In the genomic region with DNA sequence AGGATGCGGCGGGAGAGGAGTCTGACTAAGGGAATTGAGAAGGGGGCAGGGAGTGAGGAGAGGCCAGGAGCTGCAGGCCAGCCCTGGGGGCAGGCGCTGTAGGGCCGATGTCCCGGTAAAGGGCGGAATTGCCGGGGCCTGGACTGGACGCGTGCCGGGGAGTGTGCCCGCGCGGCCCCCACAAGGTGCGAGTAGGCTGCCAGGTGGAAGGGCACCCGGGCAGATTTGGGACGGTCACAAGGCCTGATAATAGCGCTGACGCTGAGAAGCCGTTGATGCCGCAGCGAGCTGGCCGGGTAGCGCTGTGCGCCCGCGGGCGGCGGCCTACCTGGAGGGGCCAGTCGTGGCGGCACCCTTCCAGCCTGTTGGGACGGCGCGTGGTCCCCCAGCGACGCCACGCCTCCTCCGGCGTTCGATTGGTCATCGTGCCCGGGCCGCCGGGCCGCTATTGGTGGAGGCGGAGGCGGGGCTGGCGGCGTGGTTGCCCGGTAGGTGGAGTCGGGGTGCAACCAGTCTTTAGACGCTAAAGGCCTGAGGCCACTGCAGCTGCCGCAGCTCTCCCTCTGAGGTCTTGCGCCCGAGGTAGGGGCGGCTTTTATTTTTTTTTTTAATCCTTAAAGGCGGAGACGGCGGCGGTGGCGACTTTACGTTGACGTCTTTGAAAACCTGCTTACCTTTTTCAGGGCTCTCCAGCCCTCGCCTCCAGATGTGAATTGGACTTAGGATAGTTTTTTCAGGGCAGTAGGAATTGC, we compare ENCODE assay signal across 8 cellular contexts. TPM values are rescaled to one million over a fixed set of nuclear protein-coding genes. Genes with fewer than 3 reads are reported as not detected.
DNase-seq lines count a peak whose midpoint lies in the region; ATAC-seq and TF ChIP-seq lines count a peak whose summit lies in the region.

No MANE protein-coding gene starts in this region.

- peak; percentile 88 to 93 for DNase-seq in SJSA1 (ENCODE audit: low read depth in 1 of 2, low spot score in 2 of 2)
- DNase-seq in astrocyte of the spinal cord (ENCODE audit: low read depth, low spot score), result peak; percentile 93
- no peak for DNase-seq in NCI-H1092 treated with DMSO at 0.1 percent for 48 hours (lab: John Stamatoyannopoulos, UW)
- DNase-seq in DMS153 (lab: John Stamatoyannopoulos, UW), result no peak

- in situ Hi-C loops in astrocyte of the spinal cord (cut with HindIII; ENCODE audit: low sequenced_read_pairs), result no loop called here

- H3K27ac ChIP-seq in SJSA1 (peak overlapping the region; percentile 52), skin epidermis (peak overlapping the region; percentile 63 to 94 (median 85))

- H3K36me3 ChIP-seq in SJSA1, result peaks cover 14% of the 10 kb centered on the region

- peak overlapping the region; percentile 64 for H3K4me3 ChIP-seq in SJSA1
- peak overlapping the region; percentile 89 for H3K4me3 ChIP-seq in astrocyte of the spinal cord (ENCODE audit: low read depth, low read length)
- H3K4me3 ChIP-seq in iPS-11a (ENCODE audit: low read depth, low read length), result peak overlapping the region; percentile 83
- peak overlapping the region; percentile 57 to 90 (median 80) for H3K4me3 ChIP-seq in skin epidermis

- no peaks in the 10 kb centered on the region for H3K9me3 ChIP-seq in SJSA1 (replicated peaks)

- ATAC-seq in GM18499 (IDR thresholded peaks at IDR 0.05; ENCODE audit: insufficient read depth, unreplicated experiment) (peak; percentile 33), HG02884 (IDR thresholded peaks at IDR 0.05; ENCODE audit: unreplicated experiment) (peak; percentile 58)

- H3K4me1 ChIP-seq in SJSA1 (replicated peaks), result peaks cover 3% of the 10 kb centered on the region; the same call in 1 of the 2 replicates

- no peaks in the 10 kb centered on the region for H3K27me3 ChIP-seq in SJSA1 (replicated peaks)

- TF ChIP-seq CTCF in astrocyte of the spinal cord (IDR thresholded peaks at IDR 0.05; ENCODE audit: low read depth, low read length), result no peak

RNA-seq across cellular contexts. Expression of gene SLC25A38, which starts 0.9 kb away (rescaled TPM):
- total RNA-seq in SJSA1 (2014; rRNA removed; shearing (Covaris generic)), result 13.3 and 19.0 TPM in 2 replicates

RNA-seq across cellular contexts. Expression of gene RPSA, which starts 22.4 kb away (rescaled TPM):
- total RNA-seq in SJSA1 (2014; rRNA removed; shearing (Covaris generic)), result 1,277 and 1,831 TPM in 2 replicates

RNA-seq across cellular contexts. Expression of gene CCR8, which starts 54.6 kb away (rescaled TPM):
- total RNA-seq in SJSA1 (2014; rRNA removed; shearing (Covaris generic)), result not detected in 2 replicates

Comparison
In these comparisons a context has a peak if more than half of its experiments do, and no peak if none do; other contexts are left out.
1. DNase-seq: peak in SJSA1 (2 of 2) and astrocyte of the spinal cord (single experiment); none in NCI-H1092 treated with DMSO at 0.1 percent for 48 hours (single experiment) and DMS153 (single experiment).
2. Peak in every context shown above with its lines, with median percentiles within 50 percentile points of each other: H3K4me3 ChIP-seq.